ENCODE assay signal across 19 cellular contexts in genomic region chr9:125025584-125025983, GRCh38.
"Had no signal": no experiment of that assay in that cellular context is flagged by ENCODE, and none has a peak within 500 bp of the region (broad histone marks: within the 10 kb centered on the region; RNA-seq: fewer than 3 reads in every experiment).

No MANE protein-coding gene starts in this region.

- H3K9ac ChIP-seq: SK-N-SH had no signal

- H3K4me3 ChIP-seq: adrenal gland, body of pancreas, upper lobe of left lung had no signal

- H3K36me3 ChIP-seq: adrenal gland had no signal

- H3K9me3 Mint-ChIP-seq: dendritic cell treated with granulocyte-macrophage colony-stimulating factor and Interleukin-4, amounts not matched to agents 40 ng/mL and 50 ng/mL, for 4 days; effector memory CD8-positive, alpha-beta T cell; memory B cell; natural killer cell treated with Interleukin-12 subunit alpha and Interleukin-12 subunit beta and Interleukin-15 and Interleukin-18, amount 100 ng/mL, for 72 hours had no signal

- H3K4me1 Mint-ChIP-seq: memory B cell; stimulated activated memory B cell treated with anti-CD40 and anti-IgM and Interleukin-4, amounts not matched to agents 10 μg/mL and 1 μg/mL and 100 μg/mL, for 72 hours had no signal

- H3K36me3 Mint-ChIP-seq: natural killer cell treated with Interleukin-12 subunit alpha and Interleukin-12 subunit beta and Interleukin-15 and Interleukin-18, amount 100 ng/mL, for 72 hours had no signal

- H3K4me3 Mint-ChIP-seq: dendritic cell treated with granulocyte-macrophage colony-stimulating factor and Interleukin-4, amounts not matched to agents 40 ng/mL and 50 ng/mL, for 4 days; effector memory CD8-positive, alpha-beta T cell; memory B cell; natural killer cell treated with Interleukin-12 subunit alpha and Interleukin-12 subunit beta and Interleukin-15 and Interleukin-18, amount 100 ng/mL, for 72 hours; stimulated activated memory B cell treated with anti-CD40 and anti-IgM and Interleukin-4, amounts not matched to agents 10 μg/mL and 1 μg/mL and 100 μg/mL, for 72 hours had no signal

- ATAC-seq: body of pancreas; effector memory CD8-positive, alpha-beta T cell; left lobe of liver; natural killer cell treated with Interleukin-12 subunit alpha and Interleukin-12 subunit beta and Interleukin-15 and Interleukin-18, amount 100 ng/mL, for 72 hours; right cardiac atrium; stimulated activated memory B cell treated with anti-CD40 and anti-IgM and Interleukin-4, amounts not matched to agents 10 μg/mL and 1 μg/mL and 100 μg/mL, for 72 hours had no signal

- H3K27ac Mint-ChIP-seq: dendritic cell treated with granulocyte-macrophage colony-stimulating factor and Interleukin-4, amounts not matched to agents 40 ng/mL and 50 ng/mL, for 4 days; effector memory CD8-positive, alpha-beta T cell; memory B cell; natural killer cell treated with Interleukin-12 subunit alpha and Interleukin-12 subunit beta and Interleukin-15 and Interleukin-18, amount 100 ng/mL, for 72 hours; progenitor cell of endocrine pancreas; stimulated activated memory B cell treated with anti-CD40 and anti-IgM and Interleukin-4, amounts not matched to agents 10 μg/mL and 1 μg/mL and 100 μg/mL, for 72 hours had no signal

- H3K27me3 ChIP-seq: adrenal gland, body of pancreas, upper lobe of left lung had no signal

- DNase-seq: activated CD4-positive, CD25-positive, alpha-beta regulatory T cell; activated CD8-positive, alpha-beta memory T cell treated with anti-CD3 and anti-CD28 coated beads for 24 hours; adrenal gland; body of pancreas; cerebellar nuclear complex; effector memory CD8-positive, alpha-beta T cell; glutamatergic neuron; occipital lobe; right cardiac atrium; SK-N-SH; small intestine; substantia nigra; upper lobe of left lung had no signal

- H3K4me2 ChIP-seq: SK-N-SH had no signal

- H3K27me3 Mint-ChIP-seq: dendritic cell treated with granulocyte-macrophage colony-stimulating factor and Interleukin-4, amounts not matched to agents 40 ng/mL and 50 ng/mL, for 4 days; effector memory CD8-positive, alpha-beta T cell; memory B cell; natural killer cell treated with Interleukin-12 subunit alpha and Interleukin-12 subunit beta and Interleukin-15 and Interleukin-18, amount 100 ng/mL, for 72 hours; progenitor cell of endocrine pancreas; stimulated activated memory B cell treated with anti-CD40 and anti-IgM and Interleukin-4, amounts not matched to agents 10 μg/mL and 1 μg/mL and 100 μg/mL, for 72 hours had no signal

- H3K4me1 ChIP-seq: adrenal gland, body of pancreas, upper lobe of left lung had no signal

- H3K9me3 ChIP-seq: adrenal gland, body of pancreas, SK-N-SH, upper lobe of left lung had no signal

- H3K27ac ChIP-seq: adrenal gland, body of pancreas, upper lobe of left lung had no signal
